Comparison of ENCODE assay signal across 1 cellular context in the genomic region with DNA sequence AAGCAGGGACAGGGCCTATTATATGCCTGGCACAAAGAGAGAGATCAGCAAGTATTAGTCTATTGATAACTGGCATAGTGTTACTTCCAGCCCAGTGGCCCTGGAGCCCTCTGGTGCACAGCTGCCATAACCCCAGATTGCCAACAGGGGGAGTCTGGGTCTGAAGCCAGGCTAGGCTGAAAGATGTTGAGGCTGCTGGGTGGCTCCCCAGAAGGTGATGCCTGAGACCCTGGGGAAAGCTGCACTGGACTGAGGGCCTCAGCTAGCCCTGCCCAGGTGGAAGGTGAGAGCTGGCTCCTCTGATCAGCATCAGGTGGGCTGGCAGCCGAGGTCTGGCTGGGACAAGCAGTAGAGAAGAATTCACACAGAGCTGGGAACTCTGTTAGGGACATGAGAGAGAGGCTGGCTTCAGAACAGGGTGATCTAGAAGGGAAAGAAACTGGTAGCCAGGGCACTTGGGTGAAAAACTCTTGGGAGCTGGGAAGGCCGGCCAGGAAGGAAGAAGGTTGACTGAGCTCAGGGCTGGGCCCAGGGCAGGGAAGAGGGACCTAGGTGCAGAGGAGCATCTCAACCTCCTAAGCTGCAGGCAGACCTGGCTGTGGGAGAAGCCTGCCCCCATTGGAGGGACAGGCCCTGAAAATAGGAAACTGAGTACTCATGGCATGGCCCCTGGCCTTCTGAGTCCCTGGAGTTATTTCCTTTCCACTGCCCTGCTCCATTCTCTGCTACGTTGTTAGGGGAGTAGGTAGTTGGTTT.
TF ChIP-seq lines count a peak whose summit lies in the region.

No MANE protein-coding gene starts in this region.

TF ChIP-seq in IMR-90, 13 proteins besides CTCF, POLR2A, EP300 and RAD21 (continued from another document):
- TF ChIP-seq MXI1 (IDR thresholded peaks at IDR 0.05; ENCODE audit: borderline replicate concordance, low read depth, low read length) (no peak), RCOR1 (IDR thresholded peaks at IDR 0.05; ENCODE audit: insufficient replicate concordance, low read length) (no peak), RFX5 (IDR thresholded peaks at IDR 0.05; ENCODE audit: low read depth, low read length) (no peak), MAFK (IDR thresholded peaks at IDR 0.05; ENCODE audit: low read depth, low read length) (no peak), CEBPB (IDR thresholded peaks at IDR 0.05; ENCODE audit: low read depth, low read length) (no peak), NFE2L2 (IDR thresholded peaks at IDR 0.05; ENCODE audit: low read depth, low read length) (no peak), BHLHE40 (IDR thresholded peaks at IDR 0.05; ENCODE audit: low read depth, low read length) (no peak), FOS (IDR thresholded peaks at IDR 0.05; ENCODE audit: low read depth, low read length) (no peak), MAZ (IDR thresholded peaks at IDR 0.05; ENCODE audit: borderline replicate concordance, low read depth, low read length) (no peak)
- TF ChIP-seq, protein P1, sequence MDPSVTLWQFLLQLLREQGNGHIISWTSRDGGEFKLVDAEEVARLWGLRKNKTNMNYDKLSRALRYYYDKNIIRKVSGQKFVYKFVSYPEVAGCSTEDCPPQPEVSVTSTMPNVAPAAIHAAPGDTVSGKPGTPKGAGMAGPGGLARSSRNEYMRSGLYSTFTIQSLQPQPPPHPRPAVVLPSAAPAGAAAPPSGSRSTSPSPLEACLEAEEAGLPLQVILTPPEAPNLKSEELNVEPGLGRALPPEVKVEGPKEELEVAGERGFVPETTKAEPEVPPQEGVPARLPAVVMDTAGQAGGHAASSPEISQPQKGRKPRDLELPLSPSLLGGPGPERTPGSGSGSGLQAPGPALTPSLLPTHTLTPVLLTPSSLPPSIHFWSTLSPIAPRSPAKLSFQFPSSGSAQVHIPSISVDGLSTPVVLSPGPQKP (IDR thresholded peaks at IDR 0.05; ENCODE audit: borderline replicate concordance, low read depth, low read length), result no peak
- TF ChIP-seq, protein P2, sequence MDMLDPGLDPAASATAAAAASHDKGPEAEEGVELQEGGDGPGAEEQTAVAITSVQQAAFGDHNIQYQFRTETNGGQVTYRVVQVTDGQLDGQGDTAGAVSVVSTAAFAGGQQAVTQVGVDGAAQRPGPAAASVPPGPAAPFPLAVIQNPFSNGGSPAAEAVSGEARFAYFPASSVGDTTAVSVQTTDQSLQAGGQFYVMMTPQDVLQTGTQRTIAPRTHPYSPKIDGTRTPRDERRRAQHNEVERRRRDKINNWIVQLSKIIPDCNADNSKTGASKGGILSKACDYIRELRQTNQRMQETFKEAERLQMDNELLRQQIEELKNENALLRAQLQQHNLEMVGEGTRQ (IDR thresholded peaks at IDR 0.05; ENCODE audit: low read depth, low read length), result no peak
TF ChIP-seq in IMR-90: peak in this region for 0.
